ENCODE assay signal across 10 cellular contexts in genomic region chr5:16585028-16585667, GRCh38. TPM values are rescaled to one million over a fixed set of nuclear protein-coding genes. Genes with fewer than 3 reads are reported as not detected.
DNase-seq lines count a peak whose midpoint lies in the region; ATAC-seq, FAIRE-seq and TF ChIP-seq lines count a peak whose summit lies in the region.
"Had no signal": no experiment of that assay in that cellular context is flagged by ENCODE, and none has a peak within 500 bp of the region (broad histone marks: within the 10 kb centered on the region; RNA-seq: fewer than 3 reads in every experiment).

No MANE protein-coding gene starts in this region.

- intact Hi-C loops in IMR-90 (cut with micrococcal nuclease): no loop called here
- intact Hi-C loops in dorsolateral prefrontal cortex (cut with DNase I): no loop called here

- H3K56ac ChIP-seq in IMR-90 (ENCODE audit: extremely low read depth, insufficient read depth, low read length): no peak overlapping the region

- in situ Hi-C loops in IMR-90 (cut with MboI; ENCODE audit: low sequenced_read_pairs) (no loop called here), KBM-7 (cut with MboI; ENCODE audit: low pct_unique_long_range_greater_than_20kb, low sequenced_read_pairs) (no loop called here)

- H3K79me1 ChIP-seq in IMR-90 (ENCODE audit: low read depth in 1 of 2, low read length in 2 of 2): no peaks in the 10 kb centered on the region

- H3K4me3 ChIP-seq in IMR-90 (ENCODE audit: insufficient read depth, low read depth, low read length) (no peak overlapping the region), dorsolateral prefrontal cortex (no peak overlapping the region), small intestine (ENCODE audit: low read depth in 1 of 2, low read length in 2 of 2) (no peak overlapping the region)
- H3K4me3 ChIP-seq: spleen had no signal

- H3K4me1 ChIP-seq in IMR-90 (ENCODE audit: control insufficient read depth, insufficient read depth, low read length): no peaks in the 10 kb centered on the region
- no peaks in the 10 kb centered on the region for H3K4me1 ChIP-seq in small intestine (ENCODE audit: control insufficient read depth in 2 of 2, insufficient read depth in 1 of 2, low read depth in 1 of 2, low read length in 1 of 2)
- H3K4me1 ChIP-seq: spleen had no signal

- no peak overlapping the region for H3K23ac ChIP-seq in IMR-90 (ENCODE audit: low read depth, low read length)

- no peak overlapping the region for H2AK5ac ChIP-seq in IMR-90 (ENCODE audit: low read depth, low read length)

- H3K14ac ChIP-seq in IMR-90 (replicated peaks; ENCODE audit: low read depth, low read length): no peak overlapping the region

- H2AFZ ChIP-seq in IMR-90 (replicated peaks; ENCODE audit: low read length, poor library complexity): no peak overlapping the region

- H3K4ac ChIP-seq in IMR-90 (ENCODE audit: low read depth, low read length): no peak overlapping the region

- no peak overlapping the region for H4K91ac ChIP-seq in IMR-90 (ENCODE audit: insufficient read depth, low read depth, low read length)

- H3K18ac ChIP-seq in IMR-90 (ENCODE audit: low read depth, low read length): no peak overlapping the region

- H3K4me3 Mint-ChIP-seq in activated CD8-positive, alpha-beta memory T cell treated with anti-CD3 and anti-CD28 coated beads, Interleukin-2, amount 10 ng/mL, durations not matched to agents 7 days and 5 days: no peak overlapping the region

- POLR2A ChIA-PET in IMR-90 (lab: Charles Lee; ENCODE audit: unreplicated experiment): no interaction called here

- no peak overlapping the region for H2AK9ac ChIP-seq in IMR-90 (replicated peaks; ENCODE audit: low read depth, low read length, poor library complexity)

- H3K27ac ChIP-seq in IMR-90 (ENCODE audit: insufficient read depth, low read length) (no peak overlapping the region), dorsolateral prefrontal cortex (peak overlapping the region in 18 of 59 donors; percentile 2 to 96 (median 28)), small intestine (ENCODE audit: low read depth in 1 of 2, low read length in 1 of 2) (no peak overlapping the region)
- H3K27ac ChIP-seq: epithelial cell of prostate, spleen had no signal

- H3K36me3 ChIP-seq in IMR-90 (ENCODE audit: control insufficient read depth, insufficient read depth, low read length) (no peaks in the 10 kb centered on the region), small intestine (ENCODE audit: control insufficient read depth in 2 of 2, insufficient read depth in 2 of 2, low read length in 2 of 2) (no peaks in the 10 kb centered on the region)
- H3K36me3 ChIP-seq: spleen had no signal

- H3K9ac ChIP-seq in IMR-90 (ENCODE audit: low read depth, low read length): no peak overlapping the region

- no peak for FAIRE-seq in small intestine (lab: Jason Lieb, UNC)

- TF ChIP-seq CTCF in IMR-90 (conservative IDR thresholded peaks at IDR 0.05; ENCODE audit: low read depth, low read length) (peak; percentile 21; the same call in 1 of the 2 replicates), dorsolateral prefrontal cortex (IDR thresholded peaks at IDR 0.05 in 54 of 56, conservative IDR thresholded peaks at IDR 0.05 in 2 of 56; ENCODE audit: low read depth in 1 of 56, partially characterized antibody in 56 of 56) (peak in 30 of 56 donors; percentile 8 to 41 (median 24))

- no peak overlapping the region for H2BK5ac ChIP-seq in IMR-90 (ENCODE audit: low read depth, low read length, poor library complexity, severe bottlenecking)

- DNase-seq in activated CD8-positive, alpha-beta memory T cell treated with anti-CD3 and anti-CD28 coated beads, Interleukin-2, amount 10 ng/mL, durations not matched to agents 7 days and 5 days: no peak
- no peak for DNase-seq in activated CD8-positive, alpha-beta memory T cell treated with anti-CD3 and anti-CD28 coated beads, Interleukin-2, amount 50 U/mL, for 4 hours
- DNase-seq in IMR-90: no peak
- no peak for DNase-seq in dorsolateral prefrontal cortex
- peak; percentile 72 for DNase-seq in small intestine
- no peak for DNase-seq in KBM-7
- no peak for DNase-seq in stimulated activated CD4-positive, alpha-beta T cell treated with anti-CD3 and anti-CD28 coated beads, Interleukin-4, amount 100 ng/mL, for 24 hours
- DNase-seq: spleen had no signal

- no peaks in the 10 kb centered on the region; the same call in 1 of the 2 replicates for H3K9me1 ChIP-seq in IMR-90 (ENCODE audit: insufficient read depth, low read length)

- H3K27me3 Mint-ChIP-seq in activated CD8-positive, alpha-beta memory T cell treated with anti-CD3 and anti-CD28 coated beads, Interleukin-2, amount 10 ng/mL, durations not matched to agents 7 days and 5 days: no peaks in the 10 kb centered on the region

- H3K4me2 ChIP-seq in IMR-90 (ENCODE audit: low read depth, low read length): no peak overlapping the region

- no peaks in the 10 kb centered on the region for H4K20me1 ChIP-seq in IMR-90 (ENCODE audit: insufficient read depth, low read length)

- no peak overlapping the region for H2BK120ac ChIP-seq in IMR-90 (ENCODE audit: low read depth, low read length)

- H4K5ac ChIP-seq in IMR-90 (ENCODE audit: low read depth, low read length): no peak overlapping the region

- peaks cover 2% of the 10 kb centered on the region for H3K4me1 Mint-ChIP-seq in activated CD8-positive, alpha-beta memory T cell treated with anti-CD3 and anti-CD28 coated beads, Interleukin-2, amount 10 ng/mL, durations not matched to agents 7 days and 5 days

- no peak for TF ChIP-seq RAD21 in IMR-90 (IDR thresholded peaks at IDR 0.05; ENCODE audit: low read length)

- TF ChIP-seq POLR2A in IMR-90 (IDR thresholded peaks at IDR 0.05; ENCODE audit: low read depth, low read length): no peak

- ATAC-seq in activated CD8-positive, alpha-beta memory T cell treated with anti-CD3 and anti-CD28 coated beads, Interleukin-2, amount 10 ng/mL, durations not matched to agents 7 days and 5 days: peak; percentile 36
- ATAC-seq in IMR-90 (ENCODE audit: low read depth) (no peak), GM21619 (IDR thresholded peaks at IDR 0.05; ENCODE audit: unreplicated experiment) (no peak)

- no peak overlapping the region for H2BK20ac ChIP-seq in IMR-90 (ENCODE audit: low read depth, low read length)

- peaks cover 4% of the 10 kb centered on the region for H3K36me3 Mint-ChIP-seq in activated CD8-positive, alpha-beta memory T cell treated with anti-CD3 and anti-CD28 coated beads, Interleukin-2, amount 10 ng/mL, durations not matched to agents 7 days and 5 days

- H3K9me3 Mint-ChIP-seq in activated CD8-positive, alpha-beta memory T cell treated with anti-CD3 and anti-CD28 coated beads, Interleukin-2, amount 10 ng/mL, durations not matched to agents 7 days and 5 days (ENCODE audit: low read depth): no peaks in the 10 kb centered on the region

- H2BK15ac ChIP-seq in IMR-90 (ENCODE audit: low read depth, low read length): no peak overlapping the region

- CTCF ChIA-PET in activated CD8-positive, alpha-beta memory T cell treated with anti-CD3 and anti-CD28 coated beads, Interleukin-2, amount 10 ng/mL, durations not matched to agents 7 days and 5 days (lab: Charles Lee): interaction anchor here (0.8 to 2.4 kb wide), 6 partner anchors 11 to 128 kb away, joined by 3 to 7 read pairs (median 3); partner anchors contain the start of gene RETREG1
- CTCF ChIA-PET in IMR-90 (lab: Yijun Ruan, JAX): interaction anchor here (1.4 kb wide), 1 partner anchor 22 kb away, joined by 4 read pairs; no protein-coding TSS in a partner anchor

- H3K27me3 ChIP-seq in IMR-90 (ENCODE audit: control insufficient read depth, insufficient read depth, low read length) (peaks cover 15% of the 10 kb centered on the region), dorsolateral prefrontal cortex (no peaks in the 10 kb centered on the region), small intestine (ENCODE audit: control insufficient read depth in 2 of 2, insufficient read depth in 2 of 2, low read length in 2 of 2) (no peaks in the 10 kb centered on the region)
- H3K27me3 ChIP-seq: spleen had no signal

- no TSS peak for BruUV-seq in IMR-90 (replicated peaks; lab: Mats Ljungman, UMichigan)

- no peak overlapping the region for H4K8ac ChIP-seq in IMR-90 (ENCODE audit: low read depth in 2 of 2, low read length in 2 of 2)

- 60% methylated on average over 1 of the region's 4 CpGs; no CpG with 5 or more reads in 1 of the 2 experiments for WGBS in IMR-90 (ENCODE audit: extremely low coverage in 2 of 2, insufficient read length in 1 of 2), 2 experiments
- WGBS in small intestine, 3 donors: 57 to 82% (median 68%) methylated on average over 4 of the region's 4 CpGs

- dilution Hi-C loops in IMR-90 (cut with HindIII; ENCODE audit: low sequenced_read_pairs, unreplicated experiment): no loop called here

- no peak overlapping the region for H3K27ac Mint-ChIP-seq in activated CD8-positive, alpha-beta memory T cell treated with anti-CD3 and anti-CD28 coated beads, Interleukin-2, amount 10 ng/mL, durations not matched to agents 7 days and 5 days

- H3K9me3 ChIP-seq in IMR-90 (ENCODE audit: control insufficient read depth, insufficient read depth, low read length) (peaks cover 3% of the 10 kb centered on the region; the same call in 1 of the 2 replicates), small intestine (ENCODE audit: control insufficient read depth, low read depth) (no peaks in the 10 kb centered on the region)

TF ChIP-seq in IMR-90, 13 proteins besides CTCF, POLR2A, EP300 and RAD21 (continues in another document):
- TF ChIP-seq RFX5 (IDR thresholded peaks at IDR 0.05; ENCODE audit: low read depth, low read length) (no peak), SMC3 (IDR thresholded peaks at IDR 0.05; ENCODE audit: low read depth, low read length) (no peak), MAZ (IDR thresholded peaks at IDR 0.05; ENCODE audit: borderline replicate concordance, low read depth, low read length) (no peak), CHD1 (IDR thresholded peaks at IDR 0.05; ENCODE audit: low read depth, low read length) (no peak), USF2 (IDR thresholded peaks at IDR 0.05; ENCODE audit: low read depth, low read length) (no peak)

RNA-seq across cellular contexts. Expression of gene RETREG1, which starts 31.6 kb away (rescaled TPM):
- total RNA-seq in activated CD8-positive, alpha-beta memory T cell treated with anti-CD3 and anti-CD28 coated beads, Interleukin-2, amount 10 ng/mL, durations not matched to agents 7 days and 5 days: 10 to 100 TPM; 18.1 to 30.3 TPM
- total RNA-seq in IMR-90 (2012; rRNA removed) (not detected in 2 replicates), dorsolateral prefrontal cortex (100 to 1,000 TPM in 14 of 120 experiments, 10 to 100 TPM in 106; 26.4 to 149 (median 81.6) TPM)
- polyA plus RNA-seq in IMR-90 (2012; rRNA removed) (0.17 TPM in 1 of 2 replicates, not detected in the other), small intestine (10 to 100 TPM in 1 of 3 donors, 1 to 10 TPM in 2; 9.5 to 36.0 (median 9.5) TPM)
- polyA plus RNA-seq in IMR-90 (2012; cell fraction: cytosol; rRNA removed): 0.01 TPM in 1 of 2 replicates, not detected in the other
- polyA plus RNA-seq in IMR-90 (2012; cell fraction: nucleus; rRNA removed; ENCODE audit: low replicate concordance): not detected in 2 replicates

Comparison
In these comparisons a context has a peak if more than half of its experiments do, and no peak if none do; other contexts are left out.
1. RNA of gene RETREG1, which starts 31.6 kb away (total RNA-seq): 26.4 to 149 TPM in dorsolateral prefrontal cortex and 18.1 to 30.3 TPM in activated CD8-positive, alpha-beta memory T cell treated with anti-CD3 and anti-CD28 coated beads, Interleukin-2, amount 10 ng/mL, durations not matched to agents 7 days and 5 days; not detected in IMR-90; every median in the first group is over 10 times any median in the second.